ENCODE assay signal across 14 cellular contexts in genomic region chr11:107078375-107078774, GRCh38.
"Had no signal": no experiment of that assay in that cellular context is flagged by ENCODE, and none has a peak within 500 bp of the region (broad histone marks: within the 10 kb centered on the region; RNA-seq: fewer than 3 reads in every experiment).

No MANE protein-coding gene starts in this region.

- H3K4me3 Mint-ChIP-seq: activated naive CD8-positive, alpha-beta T cell treated with anti-CD3 and anti-CD28 coated beads for 36 hours; activated T-helper 1 cell treated with anti-CD3 and anti-CD28 coated beads, Interleukin-12 subunit alpha, Interleukin-12 subunit beta, Interleukin-2, Interleukin-4 antibody, amounts not matched to agents 30 ng/mL and 10 ng/mL and 1 ng/mL, durations not matched to agents 14 hours and 24 hours and 36 hours; memory B cell; nephron; stimulated activated naive B cell treated with anti-CD40 and anti-IgM and Interleukin-4, amounts not matched to agents 10 μg/mL and 1 μg/mL and 100 μg/mL, for 72 hours had no signal

- H3K36me3 Mint-ChIP-seq: activated naive CD8-positive, alpha-beta T cell treated with anti-CD3 and anti-CD28 coated beads for 36 hours; memory B cell had no signal

- H3K27ac Mint-ChIP-seq: activated naive CD8-positive, alpha-beta T cell treated with anti-CD3 and anti-CD28 coated beads for 36 hours; activated T-helper 1 cell treated with anti-CD3 and anti-CD28 coated beads, Interleukin-12 subunit alpha, Interleukin-12 subunit beta, Interleukin-2, Interleukin-4 antibody, amounts not matched to agents 30 ng/mL and 10 ng/mL and 1 ng/mL, durations not matched to agents 14 hours and 24 hours and 36 hours; memory B cell; nephron; stimulated activated naive B cell treated with anti-CD40 and anti-IgM and Interleukin-4, amounts not matched to agents 10 μg/mL and 1 μg/mL and 100 μg/mL, for 72 hours had no signal

- H3K27me3 ChIP-seq: thyroid gland had no signal

- H3K27ac ChIP-seq: left ventricle myocardium inferior, thyroid gland had no signal

- H3K4me1 Mint-ChIP-seq: activated naive CD8-positive, alpha-beta T cell treated with anti-CD3 and anti-CD28 coated beads for 36 hours; memory B cell; nephron; stimulated activated naive B cell treated with anti-CD40 and anti-IgM and Interleukin-4, amounts not matched to agents 10 μg/mL and 1 μg/mL and 100 μg/mL, for 72 hours had no signal

- ATAC-seq: stimulated activated naive B cell treated with anti-CD40 and anti-IgM and Interleukin-4, amounts not matched to agents 10 μg/mL and 1 μg/mL and 100 μg/mL, for 72 hours had no signal

- DNase-seq: activated CD4-positive, alpha-beta T cell treated with anti-CD3 and anti-CD28 coated beads, Interleukin-2, amount 50 U/mL, for 1 hour; activated naive CD8-positive, alpha-beta T cell treated with anti-CD3 and anti-CD28 coated beads for 36 hours; anterior cingulate cortex; left ventricle myocardium inferior; nucleus accumbens; posterior cingulate gyrus; retina; stimulated activated CD4-positive, alpha-beta T cell treated with anti-CD3 and anti-CD28 coated beads, Interleukin-4, amount 100 ng/mL, for 1 hour; stimulated activated naive B cell treated with anti-CD40 and anti-IgM and Interleukin-4, amounts not matched to agents 10 μg/mL and 1 μg/mL and 100 μg/mL, for 72 hours; T-helper 2 cell; thyroid gland had no signal

- H3K4me3 ChIP-seq: left ventricle myocardium inferior, thyroid gland had no signal

- H3K27me3 Mint-ChIP-seq: activated naive CD8-positive, alpha-beta T cell treated with anti-CD3 and anti-CD28 coated beads for 36 hours; memory B cell; stimulated activated naive B cell treated with anti-CD40 and anti-IgM and Interleukin-4, amounts not matched to agents 10 μg/mL and 1 μg/mL and 100 μg/mL, for 72 hours had no signal

- H3K9me3 ChIP-seq: thyroid gland had no signal

- H3K36me3 ChIP-seq: left ventricle myocardium inferior, thyroid gland had no signal

- H3K4me1 ChIP-seq: left ventricle myocardium inferior, thyroid gland had no signal
